ENCODE assay signal across 21 cellular contexts in the genomic region with DNA sequence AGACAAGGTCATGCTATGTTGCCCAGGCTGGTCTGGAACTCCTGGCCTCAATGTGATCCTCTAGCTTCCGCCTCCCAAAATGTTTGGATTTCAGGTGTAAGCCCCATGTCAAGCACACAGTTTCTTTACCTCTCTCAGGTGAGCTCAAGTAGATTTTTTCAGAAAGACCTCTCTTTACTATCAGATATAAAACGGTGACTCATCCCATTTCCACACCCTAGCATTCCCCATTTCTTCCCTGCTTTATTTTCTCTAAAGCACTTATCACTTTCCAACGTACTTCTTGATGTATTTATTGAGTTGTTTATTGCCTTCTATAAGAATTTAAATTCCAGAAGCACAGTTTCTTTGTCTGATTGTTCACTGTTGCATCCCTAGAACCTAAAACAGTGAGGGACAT. TPM values are rescaled to one million over a fixed set of nuclear protein-coding genes. Genes with fewer than 3 reads are reported as not detected.
DNase-seq lines count a peak whose midpoint lies in the region; ATAC-seq and TF ChIP-seq lines count a peak whose summit lies in the region.
"Had no signal": no experiment of that assay in that cellular context is flagged by ENCODE, and none has a peak within 500 bp of the region (broad histone marks: within the 10 kb centered on the region; RNA-seq: fewer than 3 reads in every experiment).

No MANE protein-coding gene starts in this region.

- H4K91ac ChIP-seq in trophoblast cell (ENCODE audit: low read depth, low read length) = no peak overlapping the region

- H3K36me3 Mint-ChIP-seq in Calu3 (ENCODE audit: insufficient read depth, unreplicated experiment) (peaks cover 33% of the 10 kb centered on the region), endodermal cell (ENCODE audit: low read depth) (peaks cover 25% of the 10 kb centered on the region)
- H3K36me3 Mint-ChIP-seq in activated naive CD4-positive, alpha-beta T cell treated with anti-CD3 and anti-CD28 coated beads, Interleukin-2, amount 50 U/mL, for 72 hours = peaks cover 7 to 10% of the 10 kb centered on the region in 2 donors

- H2BK5ac ChIP-seq in trophoblast cell (ENCODE audit: low read depth, low read length, poor library complexity) = no peak overlapping the region

- no peak overlapping the region for H2AFZ ChIP-seq in trophoblast cell (ENCODE audit: insufficient read depth, low read length, poor library complexity)

- H3K4me1 ChIP-seq in endodermal cell (ENCODE audit: control insufficient read depth, insufficient read depth, low read length) = no peaks in the 10 kb centered on the region
- peaks cover 3 to 4% of the 10 kb centered on the region in 2 experiments for H3K4me1 ChIP-seq in trophoblast cell (ENCODE audit: control insufficient read depth in 1 of 2, insufficient read depth in 2 of 2, low read length in 2 of 2)
- H3K4me1 ChIP-seq: BE2C had no signal

- DNase-seq in Calu3 (no peak), RWPE1 (ENCODE audit: low spot score) (peak; percentile 30), endodermal cell (no peak), trophoblast cell (peak; percentile 1 to 29), NCI-H446 treated with DMSO at 0.1 percent for 48 hours (lab: John Stamatoyannopoulos, UW) (no peak), DMS 273 (lab: John Stamatoyannopoulos, UW; ENCODE audit: unreplicated experiment) (no peak)
- DNase-seq in activated naive CD4-positive, alpha-beta T cell treated with anti-CD3 and anti-CD28 coated beads, Interleukin-2, amount 50 U/mL, for 72 hours (ENCODE audit: low spot score in 2 of 2) = no peak
- DNase-seq: BE2C, DMS153, EL, HCEC 1CT, MM.1S, NCI-H1417, NCI-H2029, NCI-H2171 treated with DMSO at 0.1 percent for 48 hours, NCI-H510A treated with DMSO at 0.1 percent for 48 hours, SJCRH30, SW 1271 had no signal

- H4K12ac ChIP-seq in trophoblast cell (ENCODE audit: low read depth, low read length) = no peak overlapping the region

- no TSS peak for BruUV-seq in Calu3 (replicated peaks; lab: Mats Ljungman, UMichigan)

- H3K14ac ChIP-seq in trophoblast cell (ENCODE audit: low read length) = no peak overlapping the region

- intact Hi-C loops in Calu3 (cut with micrococcal nuclease; ENCODE audit: unreplicated experiment) = loop anchor here (10.0 kb wide), 3 partner anchors 128 to 278 kb away; partner anchors contain the start of genes GTF2H1, HPS5, LDHA and SAA2

- H3K27me3 Mint-ChIP-seq in Calu3 (ENCODE audit: unreplicated experiment) (no peaks in the 10 kb centered on the region), endodermal cell (ENCODE audit: insufficient read depth) (no peaks in the 10 kb centered on the region)

- H3K27ac ChIP-seq in RWPE1 (no peak overlapping the region), endodermal cell (ENCODE audit: low read depth, low read length) (no peak overlapping the region), trophoblast cell (ENCODE audit: low read depth, low read length) (no peak overlapping the region)
- H3K27ac ChIP-seq: HL-60, KMS-11, SJCRH30 had no signal

- H3K4me3 Mint-ChIP-seq in Calu3 (ENCODE audit: low read depth, unreplicated experiment) = no peak overlapping the region
- H3K4me3 Mint-ChIP-seq in endodermal cell = no peak overlapping the region

- H3K4me1 Mint-ChIP-seq in Calu3 (ENCODE audit: low read depth, unreplicated experiment) (peaks cover 25% of the 10 kb centered on the region), endodermal cell (peaks cover 11% of the 10 kb centered on the region)

- H3K27me3 ChIP-seq in endodermal cell (ENCODE audit: control insufficient read depth, insufficient read depth, low read length, poor library complexity, severe bottlenecking) (no peaks in the 10 kb centered on the region), trophoblast cell (ENCODE audit: insufficient read depth, low read length) (no peaks in the 10 kb centered on the region)
- H3K27me3 ChIP-seq: BE2C, SJCRH30 had no signal

- POLR2A ChIA-PET in RWPE1 (lab: Yijun Ruan, JAX; ENCODE audit: low non-redundant PET) = no interaction called here

- H4K8ac ChIP-seq in trophoblast cell (ENCODE audit: low read depth, low read length) = no peak overlapping the region

- no peak overlapping the region for H3K4me2 ChIP-seq in trophoblast cell (ENCODE audit: low read length)
- H3K4me2 ChIP-seq: KMS-11 had no signal

- no peak overlapping the region for H2BK120ac ChIP-seq in trophoblast cell (ENCODE audit: insufficient read depth, low read length, poor library complexity)

- H2AK5ac ChIP-seq in trophoblast cell (ENCODE audit: low read length) = no peak overlapping the region

- no peak overlapping the region for H3K4ac ChIP-seq in trophoblast cell (ENCODE audit: low read depth, low read length)

- CTCF ChIA-PET in Calu3 (lab: Charles Lee) (interaction anchor here (0.6 kb wide), 1 partner anchor 62 kb away, joined by 6 read pairs; no protein-coding TSS in a partner anchor), RWPE1 (lab: Yijun Ruan, JAX) (interaction anchor here (0.5 to 0.6 kb wide), 2 partner anchors 268 to 1336 kb away, joined by 4 read pairs; no protein-coding TSS in a partner anchor)

- peaks cover 13% of the 10 kb centered on the region for H3K36me3 ChIP-seq in endodermal cell (ENCODE audit: control insufficient read depth, insufficient read depth, low read length)
- peaks cover 2 to 8% of the 10 kb centered on the region in 2 experiments for H3K36me3 ChIP-seq in trophoblast cell (ENCODE audit: control insufficient read depth in 1 of 2, insufficient read depth in 2 of 2, low read length in 2 of 2)
- H3K36me3 ChIP-seq: BE2C had no signal

- peak overlapping the region; percentile 18 for H3K27ac Mint-ChIP-seq in Calu3 (ENCODE audit: unreplicated experiment)
- H3K27ac Mint-ChIP-seq in endodermal cell = peak overlapping the region; percentile 15
- H3K27ac Mint-ChIP-seq in activated naive CD4-positive, alpha-beta T cell treated with anti-CD3 and anti-CD28 coated beads, Interleukin-2, amount 50 U/mL, for 72 hours = no peak overlapping the region

- ATAC-seq in GM21717 (IDR thresholded peaks at IDR 0.05; ENCODE audit: unreplicated experiment) = no peak
- ATAC-seq in activated naive CD4-positive, alpha-beta T cell treated with anti-CD3 and anti-CD28 coated beads, Interleukin-2, amount 50 U/mL, for 72 hours = no peak

- peaks cover 7% of the 10 kb centered on the region for H3K79me1 ChIP-seq in trophoblast cell (ENCODE audit: low read length)

- H3K9ac ChIP-seq in endodermal cell (ENCODE audit: extremely low read depth, low read length, poor library complexity, severe bottlenecking) (no peak overlapping the region), trophoblast cell (ENCODE audit: low read length) (no peak overlapping the region)
- H3K9ac ChIP-seq: KMS-11 had no signal

- peaks cover 2% of the 10 kb centered on the region for H3K79me2 ChIP-seq in trophoblast cell (ENCODE audit: control insufficient read depth, insufficient read depth, low read length, poor library complexity)

- no peak overlapping the region for H3K23ac ChIP-seq in trophoblast cell (ENCODE audit: low read length)

- TF ChIP-seq CTCF in Calu3 (IDR thresholded peaks at IDR 0.05; ENCODE audit: unreplicated experiment) = no peak
- TF ChIP-seq CTCF in RWPE1 (conservative IDR thresholded peaks at IDR 0.05; ENCODE audit: low read depth) = no peak
- TF ChIP-seq CTCF in endodermal cell (conservative IDR thresholded peaks at IDR 0.05) = no peak

- no peak overlapping the region for H3K4me3 ChIP-seq in endodermal cell (ENCODE audit: low read length)
- H3K4me3 ChIP-seq in trophoblast cell (ENCODE audit: low read depth, low read length) = no peak overlapping the region
- H3K4me3 ChIP-seq: SJCRH30 had no signal

- 99 to 100% methylated on average over 2 to 3 of the region's 3 CpGs for WGBS in endodermal cell (ENCODE audit: insufficient coverage in 1 of 2, insufficient read length in 1 of 2), 2 experiments
- WGBS in trophoblast cell (ENCODE audit: extremely low coverage, insufficient coverage, insufficient read length) = no CpG with 5 or more reads among the region's 3 CpGs

- H2BK12ac ChIP-seq in trophoblast cell (ENCODE audit: low read length) = no peak overlapping the region

- H3K9me3 Mint-ChIP-seq in Calu3 (ENCODE audit: low read depth, unreplicated experiment) (no peaks in the 10 kb centered on the region), endodermal cell (no peaks in the 10 kb centered on the region)
- no peaks in the 10 kb centered on the region for H3K9me3 Mint-ChIP-seq in activated naive CD4-positive, alpha-beta T cell treated with anti-CD3 and anti-CD28 coated beads, Interleukin-2, amount 50 U/mL, for 72 hours

- H3K9me3 ChIP-seq in endodermal cell (ENCODE audit: control insufficient read depth, low read length) = no peaks in the 10 kb centered on the region
- no peaks in the 10 kb centered on the region for H3K9me3 ChIP-seq in trophoblast cell (ENCODE audit: insufficient read depth, low read depth, low read length)
- H3K9me3 ChIP-seq: BE2C, SJCRH30 had no signal

- H3K18ac ChIP-seq in trophoblast cell (ENCODE audit: low read length) = no peak overlapping the region

RNA-seq across cellular contexts. Expression of gene TSG101, which starts 3.7 kb away (rescaled TPM):
- 57.5 and 61.8 TPM in 2 replicates for total RNA-seq in Calu3 (2022)
- 10 to 100 TPM; 56.3 to 67.4 TPM for total RNA-seq in endodermal cell
- polyA plus RNA-seq in endodermal cell (2013, experiment 1 of 2) = 79.9 TPM
- polyA plus RNA-seq in endodermal cell (2013, experiment 2 of 2) = 78.1 TPM
- polyA plus RNA-seq in trophoblast cell (2013) = 70.5 and 71.2 TPM in 2 replicates
- total RNA-seq in activated naive CD4-positive, alpha-beta T cell treated with anti-CD3 and anti-CD28 coated beads, Interleukin-2, amount 50 U/mL, for 72 hours = 10 to 100 TPM; 34.0 to 45.0 TPM

Comparison
In these comparisons a context has a peak if more than half of its experiments do, and no peak if none do; other contexts are left out.
1. DNase-seq: peak in RWPE1 (single experiment) and trophoblast cell (2 of 2); none in Calu3 (single experiment), endodermal cell (single experiment), NCI-H446 treated with DMSO at 0.1 percent for 48 hours (single experiment), DMS 273 (single experiment) and activated naive CD4-positive, alpha-beta T cell treated with anti-CD3 and anti-CD28 coated beads, Interleukin-2, amount 50 U/mL, for 72 hours (0 of 2).
2. H3K27ac Mint-ChIP-seq: peak in Calu3 (single experiment) and endodermal cell (single experiment); none in activated naive CD4-positive, alpha-beta T cell treated with anti-CD3 and anti-CD28 coated beads, Interleukin-2, amount 50 U/mL, for 72 hours (0 of 2).